ENCODE assay signal across 1 cellular context in the genomic region with DNA sequence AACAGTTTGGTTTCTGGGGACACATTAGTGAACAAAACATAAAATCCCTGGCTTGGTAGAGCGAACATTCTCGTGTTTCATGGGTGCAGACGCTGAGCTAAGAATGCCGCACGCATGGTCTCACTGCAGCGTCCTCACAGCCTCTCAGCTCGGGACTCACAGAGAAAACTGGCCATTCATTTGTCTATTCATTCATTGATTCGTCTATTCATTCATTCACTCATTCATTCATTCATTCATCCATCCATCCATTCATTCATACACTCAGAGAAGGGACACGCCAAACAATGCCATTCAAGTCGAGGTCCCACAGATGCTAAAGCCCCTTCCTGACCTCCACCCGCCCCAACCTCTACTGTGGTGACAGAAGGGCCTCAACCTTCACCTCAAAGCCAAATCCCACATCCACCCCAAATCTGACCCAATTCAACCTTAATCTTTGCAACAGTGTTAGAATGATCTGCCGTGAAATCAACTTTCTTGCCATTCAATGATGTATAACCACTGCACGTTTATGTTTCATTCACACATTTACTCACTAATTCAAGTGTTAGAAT.
A peak's percentile ranks its signal among the peaks of the same experiment; 100 is the strongest.
TF ChIP-seq lines count a peak whose summit lies in the region.

No MANE protein-coding gene starts in this region.

TF ChIP-seq in K562, 482 proteins besides CTCF, POLR2A, EP300 and RAD21:
- TF ChIP-seq PRMT5 (CRISPR knock-in tag; IDR thresholded peaks at IDR 0.05) (no peak), ZNF24 (IDR thresholded peaks at IDR 0.05) (peak; percentile 93)
